Comparison of ENCODE assay signal across 14 cellular contexts in genomic region chr11:115929618-115930129, GRCh38.
DNase-seq lines count a peak whose midpoint lies in the region; ATAC-seq and TF ChIP-seq lines count a peak whose summit lies in the region.
"Had no signal": no experiment of that assay in that cellular context is flagged by ENCODE, and none has a peak within 500 bp of the region (broad histone marks: within the 10 kb centered on the region; RNA-seq: fewer than 3 reads in every experiment).

No MANE protein-coding gene starts in this region.

- H3K4me1 ChIP-seq in adrenal gland (replicated peaks in 1 of 2) = no peaks in the 10 kb centered on the region

- WGBS in adrenal gland, 4 donors = 82 to 93% (median 90%) methylated on average over 6 of the region's 6 CpGs

- no peaks in the 10 kb centered on the region for H3K36me3 ChIP-seq in adrenal gland (replicated peaks in 1 of 2)
- H3K36me3 ChIP-seq: left ventricle myocardium inferior, neutrophil, spleen had no signal

- intact Hi-C loops in adrenal gland (cut with DNase I) = no loop called here

- DNase-seq in DMS53 treated with DMSO at 0.1 percent for 48 hours (lab: John Stamatoyannopoulos, UW; ENCODE audit: unreplicated experiment) (peak; percentile 37), KBM-7 (no peak), adrenal gland (no peak)
- DNase-seq: activated CD4-positive, alpha-beta T cell treated with anti-CD3 and anti-CD28 coated beads, Interleukin-2, amount 10 ng/mL, durations not matched to agents 7 days and 5 days; activated effector memory CD4-positive, alpha-beta T cell treated with Interleukin-2 at 50 U/mL for 16 hours; left ventricle myocardium inferior; spleen; T-helper 1 cell had no signal

- TF ChIP-seq CTCF in VCaP (conservative IDR thresholded peaks at IDR 0.05) (no peak), adrenal gland (IDR thresholded peaks at IDR 0.05) (no peak)

- TF ChIP-seq POLR2A in adrenal gland (IDR thresholded peaks at IDR 0.05) = no peak

- no peaks in the 10 kb centered on the region for H3K27me3 ChIP-seq in adrenal gland
- H3K27me3 ChIP-seq: neutrophil, spleen had no signal

- peak overlapping the region; percentile 41 for H3K27ac ChIP-seq in VCaP
- no peak overlapping the region for H3K27ac ChIP-seq in adrenal gland
- H3K27ac ChIP-seq: neutrophil, spleen had no signal

- ATAC-seq in GM19043 (IDR thresholded peaks at IDR 0.05; ENCODE audit: low read depth, unreplicated experiment) (peak; percentile 33), HG03060 (IDR thresholded peaks at IDR 0.05; ENCODE audit: low read depth, unreplicated experiment) (peak; percentile 25), HG02840 (IDR thresholded peaks at IDR 0.05; ENCODE audit: low FRiP score, unreplicated experiment) (no peak), HG03439 (IDR thresholded peaks at IDR 0.05; ENCODE audit: unreplicated experiment) (no peak)

- H3K9me3 ChIP-seq in adrenal gland (replicated peaks in 1 of 3) = no peaks in the 10 kb centered on the region
- H3K9me3 ChIP-seq: left ventricle myocardium inferior, neutrophil, spleen had no signal

- in situ Hi-C loops in KBM-7 (cut with MboI; ENCODE audit: low pct_unique_long_range_greater_than_20kb, low sequenced_read_pairs) = no loop called here

- no peak overlapping the region for H3K4me3 ChIP-seq in adrenal gland
- H3K4me3 ChIP-seq: left ventricle myocardium inferior, spleen had no signal

Comparison
In these comparisons a context has a peak if more than half of its experiments do, and no peak if none do; other contexts are left out.
1. ATAC-seq: peak in GM19043 (single experiment) and HG03060 (single experiment); none in HG02840 (single experiment) and HG03439 (single experiment).